14 cellular contexts compared by ENCODE assay signal in genomic region chr13:46171739-46172138, GRCh38. TPM values are rescaled to one million over a fixed set of nuclear protein-coding genes. Genes with fewer than 3 reads are reported as not detected.
DNase-seq lines count a peak whose midpoint lies in the region; ATAC-seq and TF ChIP-seq lines count a peak whose summit lies in the region.
"Had no signal": no experiment of that assay in that cellular context is flagged by ENCODE, and none has a peak within 500 bp of the region (broad histone marks: within the 10 kb centered on the region; RNA-seq: fewer than 3 reads in every experiment).

No MANE protein-coding gene starts in this region.

- CTCF ChIA-PET in activated naive CD4-positive, alpha-beta T cell treated with anti-CD3 and anti-CD28 coated beads, Interleukin-2, amount 10 ng/mL, durations not matched to agents 7 days and 5 days (lab: Charles Lee) = interaction anchor here (0.6 to 3.0 kb wide), 5 partner anchors 11 to 120 kb away, joined by 3 to 20 read pairs (median 5); no protein-coding TSS in a partner anchor

- H3K9ac ChIP-seq in colonic mucosa (ENCODE audit: low read depth in 2 of 2, low read length in 2 of 2) = no peak overlapping the region
- H3K9ac ChIP-seq: KMS-11 had no signal

- H3K36me3 ChIP-seq in colonic mucosa = no peaks in the 10 kb centered on the region

- no peaks in the 10 kb centered on the region for H3K27me3 ChIP-seq in colonic mucosa

- peaks cover 81% of the 10 kb centered on the region for H3K36me3 Mint-ChIP-seq in activated naive CD4-positive, alpha-beta T cell treated with anti-CD3 and anti-CD28 coated beads, Interleukin-2, amount 10 ng/mL, durations not matched to agents 7 days and 5 days
- H3K36me3 Mint-ChIP-seq in osteocyte (ENCODE audit: unreplicated experiment) (no peaks in the 10 kb centered on the region), chondrocyte (ENCODE audit: low read depth) (no peaks in the 10 kb centered on the region)

- intact Hi-C loops in colonic mucosa (cut with DNase I) = no loop called here
- intact Hi-C loops in cardiac septum (cut with DNase I) = no loop called here

- H3K9me3 Mint-ChIP-seq in activated naive CD4-positive, alpha-beta T cell treated with anti-CD3 and anti-CD28 coated beads, Interleukin-2, amount 10 ng/mL, durations not matched to agents 7 days and 5 days = no peaks in the 10 kb centered on the region
- H3K9me3 Mint-ChIP-seq in stimulated activated naive CD8-positive, alpha-beta T cell treated with anti-CD3 and anti-CD28 coated beads, Interleukin-15, amount 100 ng/mL, for 72 hours = no peaks in the 10 kb centered on the region
- H3K9me3 Mint-ChIP-seq in osteocyte (ENCODE audit: unreplicated experiment) (no peaks in the 10 kb centered on the region), chondrocyte (ENCODE audit: low read depth) (no peaks in the 10 kb centered on the region)

- H3K27ac ChIP-seq in colonic mucosa = peak overlapping the region; percentile 38
- H3K27ac ChIP-seq: KMS-11 had no signal

- no peak for ATAC-seq in stimulated activated naive CD8-positive, alpha-beta T cell treated with anti-CD3 and anti-CD28 coated beads, Interleukin-15, amount 100 ng/mL, for 72 hours

- H3K4me1 ChIP-seq in colonic mucosa = no peaks in the 10 kb centered on the region

- DNase-seq in activated naive CD4-positive, alpha-beta T cell treated with anti-CD3 and anti-CD28 coated beads, Interleukin-2, amount 10 ng/mL, durations not matched to agents 7 days and 5 days = no peak
- no peak for DNase-seq in activated naive CD4-positive, alpha-beta T cell treated with anti-CD3 and anti-CD28 coated beads, Interleukin-2, amount 50 U/mL, for 16 hours
- DNase-seq in NCI-H526 treated with DMSO at 0.1 percent for 48 hours (lab: John Stamatoyannopoulos, UW) (peak; percentile 67), colonic mucosa (no peak), osteocyte (ENCODE audit: extremely low spot score, unreplicated experiment) (no peak), chondrocyte (ENCODE audit: low spot score) (no peak), cardiac septum (ENCODE audit: low spot score) (no peak)
- DNase-seq in stimulated activated naive CD8-positive, alpha-beta T cell treated with anti-CD3 and anti-CD28 coated beads, Interleukin-15, amount 100 ng/mL, for 72 hours = no peak
- DNase-seq: DMS79 treated with DMSO at 0.1 percent for 48 hours, NCI-H187 treated with DMSO at 0.1 percent for 48 hours, NCI-H69 had no signal

- peaks cover 95% of the 10 kb centered on the region for H3K4me1 Mint-ChIP-seq in activated naive CD4-positive, alpha-beta T cell treated with anti-CD3 and anti-CD28 coated beads, Interleukin-2, amount 10 ng/mL, durations not matched to agents 7 days and 5 days
- peaks cover 97% of the 10 kb centered on the region for H3K4me1 Mint-ChIP-seq in stimulated activated naive CD8-positive, alpha-beta T cell treated with anti-CD3 and anti-CD28 coated beads, Interleukin-15, amount 100 ng/mL, for 72 hours
- peaks cover 5% of the 10 kb centered on the region for H3K4me1 Mint-ChIP-seq in osteocyte (ENCODE audit: unreplicated experiment)
- peaks cover 16% of the 10 kb centered on the region for H3K4me1 Mint-ChIP-seq in chondrocyte (ENCODE audit: low read depth)

- peak overlapping the region; percentile 96 for H3K27ac Mint-ChIP-seq in activated naive CD4-positive, alpha-beta T cell treated with anti-CD3 and anti-CD28 coated beads, Interleukin-2, amount 10 ng/mL, durations not matched to agents 7 days and 5 days
- H3K27ac Mint-ChIP-seq in stimulated activated naive CD8-positive, alpha-beta T cell treated with anti-CD3 and anti-CD28 coated beads, Interleukin-15, amount 100 ng/mL, for 72 hours = peak overlapping the region; percentile 69
- H3K27ac Mint-ChIP-seq in osteocyte (ENCODE audit: unreplicated experiment) (no peak overlapping the region), chondrocyte (ENCODE audit: unreplicated experiment) (no peak overlapping the region)

- H3K4me3 ChIP-seq in colonic mucosa = no peak overlapping the region

- H3K4me3 Mint-ChIP-seq in activated naive CD4-positive, alpha-beta T cell treated with anti-CD3 and anti-CD28 coated beads, Interleukin-2, amount 10 ng/mL, durations not matched to agents 7 days and 5 days = peak overlapping the region; percentile 51
- peak overlapping the region; percentile 73 to 95 for H3K4me3 Mint-ChIP-seq in stimulated activated naive CD8-positive, alpha-beta T cell treated with anti-CD3 and anti-CD28 coated beads, Interleukin-15, amount 100 ng/mL, for 72 hours
- H3K4me3 Mint-ChIP-seq in osteocyte (ENCODE audit: unreplicated experiment) (no peak overlapping the region), chondrocyte (ENCODE audit: unreplicated experiment) (no peak overlapping the region)

- H3K9me3 ChIP-seq in colonic mucosa = no peaks in the 10 kb centered on the region

- TF ChIP-seq CTCF in colonic mucosa (IDR thresholded peaks at IDR 0.05) (no peak), osteocyte (IDR thresholded peaks at IDR 0.05) (no peak), chondrocyte (IDR thresholded peaks at IDR 0.05) (no peak)

- no peaks in the 10 kb centered on the region for H3K27me3 Mint-ChIP-seq in activated naive CD4-positive, alpha-beta T cell treated with anti-CD3 and anti-CD28 coated beads, Interleukin-2, amount 10 ng/mL, durations not matched to agents 7 days and 5 days
- no peaks in the 10 kb centered on the region for H3K27me3 Mint-ChIP-seq in stimulated activated naive CD8-positive, alpha-beta T cell treated with anti-CD3 and anti-CD28 coated beads, Interleukin-15, amount 100 ng/mL, for 72 hours
- H3K27me3 Mint-ChIP-seq in osteocyte (ENCODE audit: unreplicated experiment) (peaks cover 17% of the 10 kb centered on the region), chondrocyte (ENCODE audit: low read depth) (no peaks in the 10 kb centered on the region)

RNA-seq across cellular contexts. Expression of gene LCP1, which starts 10.2 kb away (rescaled TPM):
- total RNA-seq in colonic mucosa = 10 to 100 TPM; 12.8 to 27.6 TPM
- 0.08 TPM in 1 of 2 replicates, not detected in the other for total RNA-seq in osteocyte
- 0.19 to 1.2 TPM (median 1.00 TPM) in 3 replicates for total RNA-seq in chondrocyte
- total RNA-seq in cardiac septum = 13.2 TPM

RNA-seq across cellular contexts. Expression of gene LRRC63, which starts 40.0 kb away (rescaled TPM):
- total RNA-seq in colonic mucosa = not detected
- total RNA-seq in osteocyte = not detected in 2 replicates
- total RNA-seq in chondrocyte = 0.15 TPM in 1 of 3 replicates, not detected in the others
- total RNA-seq in cardiac septum = not detected
- total RNA-seq: H1, osteoblast had no signal

Comparison
In these comparisons a context has a peak if more than half of its experiments do, and no peak if none do; other contexts are left out.
1. H3K27ac Mint-ChIP-seq: peak in activated naive CD4-positive, alpha-beta T cell treated with anti-CD3 and anti-CD28 coated beads, Interleukin-2, amount 10 ng/mL, durations not matched to agents 7 days and 5 days (single experiment) and stimulated activated naive CD8-positive, alpha-beta T cell treated with anti-CD3 and anti-CD28 coated beads, Interleukin-15, amount 100 ng/mL, for 72 hours (2 of 2); none in osteocyte (single experiment) and chondrocyte (single experiment).
2. H3K4me3 Mint-ChIP-seq: peak in activated naive CD4-positive, alpha-beta T cell treated with anti-CD3 and anti-CD28 coated beads, Interleukin-2, amount 10 ng/mL, durations not matched to agents 7 days and 5 days (single experiment) and stimulated activated naive CD8-positive, alpha-beta T cell treated with anti-CD3 and anti-CD28 coated beads, Interleukin-15, amount 100 ng/mL, for 72 hours (2 of 2); none in osteocyte (single experiment) and chondrocyte (single experiment).